Comparison of ENCODE assay signal across 1 cellular context in the genomic region with DNA sequence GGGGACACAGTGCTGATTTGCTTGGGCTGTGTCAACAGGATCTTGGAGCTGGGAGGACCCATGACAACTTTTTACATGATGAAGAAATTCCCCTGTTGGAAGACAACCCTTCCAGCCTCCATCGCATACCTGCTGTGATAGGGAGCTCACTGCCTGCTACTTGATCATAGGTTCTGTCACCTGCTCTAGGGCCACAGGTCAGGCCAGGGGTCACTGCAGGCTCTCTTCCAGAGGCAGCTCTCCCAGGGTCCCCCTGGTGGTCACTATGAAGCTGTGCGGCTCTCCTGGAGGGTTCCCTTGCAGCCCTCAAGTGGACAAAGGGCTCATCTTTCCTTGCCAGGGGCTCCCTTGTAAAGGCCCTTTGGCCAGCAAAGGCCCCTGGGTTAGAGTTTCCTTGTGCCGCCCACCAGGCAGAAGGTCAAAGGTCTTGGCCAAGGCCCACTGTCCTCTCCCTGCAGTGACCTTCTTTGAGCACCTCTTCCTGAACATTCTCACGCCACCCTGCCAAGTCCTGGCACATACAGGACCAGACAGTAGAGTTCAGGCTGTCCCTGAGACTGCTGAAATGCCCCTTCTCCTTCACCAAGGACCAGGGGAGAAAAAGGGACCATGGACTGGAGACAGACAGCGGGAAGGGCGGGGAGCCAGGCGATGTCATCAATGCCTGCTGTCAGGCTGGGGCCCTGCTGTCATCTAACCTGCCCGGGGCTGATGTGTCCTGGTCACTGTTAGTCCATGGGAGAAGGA.
TF ChIP-seq lines count a peak whose summit lies in the region.

No MANE protein-coding gene starts in this region.

TF ChIP-seq in HepG2, 621 proteins besides CTCF, POLR2A, EP300 and RAD21 (continued from another document and continues in another):
- TF ChIP-seq NR2F6 (IDR thresholded peaks at IDR 0.05) (peak; percentile 99), NR2F6 (CRISPR knock-in tag; IDR thresholded peaks at IDR 0.05) (peak; percentile 98), YY1 (IDR thresholded peaks at IDR 0.05; ENCODE audit: insufficient read depth, insufficient replicate concordance, low read depth, low read length) (peak; percentile 47), ZNF562 (CRISPR knock-in tag; IDR thresholded peaks at IDR 0.05; ENCODE audit: borderline replicate concordance) (no peak), EZH2 (conservative IDR thresholded peaks at IDR 0.05; ENCODE audit: low read depth, low read length) (no peak), BCL6 (CRISPR knock-in tag; IDR thresholded peaks at IDR 0.05) (no peak), SMAD3 (CRISPR knock-in tag; IDR thresholded peaks at IDR 0.05) (peak; percentile 72; the same call in 1 of the 2 replicates), SMC3 (IDR thresholded peaks at IDR 0.05; ENCODE audit: low read length) (peak; percentile 94), ZBTB21 (CRISPR knock-in tag; IDR thresholded peaks at IDR 0.05) (no peak), EED (CRISPR knock-in tag; IDR thresholded peaks at IDR 0.05) (no peak), ZNF10 (CRISPR knock-in tag; IDR thresholded peaks at IDR 0.05; ENCODE audit: borderline replicate concordance, low read depth) (no peak), ZNF260 (CRISPR knock-in tag; IDR thresholded peaks at IDR 0.05; ENCODE audit: borderline replicate concordance, low read depth) (no peak), ZKSCAN8 (CRISPR knock-in tag; IDR thresholded peaks at IDR 0.05; ENCODE audit: borderline replicate concordance) (no peak), HNF4A (CRISPR knock-in tag; IDR thresholded peaks at IDR 0.05) (peak; percentile 43; the same call in 1 of the 2 replicates), XRCC5 (optimal IDR thresholded peaks at IDR 0.05; ENCODE audit: low read length) (peak; percentile 92), FOSL2 (CRISPR knock-in tag; IDR thresholded peaks at IDR 0.05) (0 out of 2 replicates have a peak, but pooled peaks have one; percentile 28), CBX5 (CRISPR knock-in tag; IDR thresholded peaks at IDR 0.05; ENCODE audit: borderline replicate concordance) (peak; percentile 36; the same call in 1 of the 2 replicates), ZNF232 (CRISPR knock-in tag; IDR thresholded peaks at IDR 0.05; ENCODE audit: borderline replicate concordance) (no peak), HNRNPL (IDR thresholded peaks at IDR 0.05; ENCODE audit: low read depth, low read length) (no peak), ZNF263 (CRISPR knock-in tag; IDR thresholded peaks at IDR 0.05) (0 out of 2 replicates have a peak, but pooled peaks have one; percentile 14), NFKB2 (CRISPR knock-in tag; IDR thresholded peaks at IDR 0.05; ENCODE audit: borderline replicate concordance) (peak; percentile 55; the same call in 1 of the 2 replicates), ZNF713 (CRISPR knock-in tag; IDR thresholded peaks at IDR 0.05) (no peak), NCOR1 (IDR thresholded peaks at IDR 0.05; ENCODE audit: borderline replicate concordance, low read length) (no peak), ZNF501 (CRISPR knock-in tag; IDR thresholded peaks at IDR 0.05) (peak; percentile 40; the same call in 1 of the 2 replicates), NR2F1 (CRISPR knock-in tag; IDR thresholded peaks at IDR 0.05) (peak; percentile 95), RXRA (CRISPR knock-in tag; IDR thresholded peaks at IDR 0.05) (peak; percentile 43; the same call in 1 of the 2 replicates), ZNF350 (CRISPR knock-in tag; IDR thresholded peaks at IDR 0.05; ENCODE audit: borderline replicate concordance, low read depth) (0 out of 2 replicates have a peak, but pooled peaks have one; percentile 2), TOPORS (CRISPR knock-in tag; IDR thresholded peaks at IDR 0.05) (no peak), ZNF614 (CRISPR knock-in tag; IDR thresholded peaks at IDR 0.05; ENCODE audit: borderline replicate concordance) (no peak), BORCS8-MEF2B (CRISPR knock-in tag; IDR thresholded peaks at IDR 0.05) (peak; percentile 56; the same call in 1 of the 2 replicates), MXI1 (IDR thresholded peaks at IDR 0.05; ENCODE audit: borderline replicate concordance, low read depth, low read length) (no peak), RFX5 (IDR thresholded peaks at IDR 0.05; ENCODE audit: low read depth, low read length) (no peak), GATA4 (IDR thresholded peaks at IDR 0.05; ENCODE audit: borderline replicate concordance, low read depth) (no peak), SIX1 (CRISPR knock-in tag; IDR thresholded peaks at IDR 0.05; ENCODE audit: borderline replicate concordance) (0 out of 2 replicates have a peak, but pooled peaks have one; percentile 22), NR2C2 (CRISPR knock-in tag; IDR thresholded peaks at IDR 0.05; ENCODE audit: borderline replicate concordance) (peak; percentile 81)
- TF ChIP-seq, protein P1, sequence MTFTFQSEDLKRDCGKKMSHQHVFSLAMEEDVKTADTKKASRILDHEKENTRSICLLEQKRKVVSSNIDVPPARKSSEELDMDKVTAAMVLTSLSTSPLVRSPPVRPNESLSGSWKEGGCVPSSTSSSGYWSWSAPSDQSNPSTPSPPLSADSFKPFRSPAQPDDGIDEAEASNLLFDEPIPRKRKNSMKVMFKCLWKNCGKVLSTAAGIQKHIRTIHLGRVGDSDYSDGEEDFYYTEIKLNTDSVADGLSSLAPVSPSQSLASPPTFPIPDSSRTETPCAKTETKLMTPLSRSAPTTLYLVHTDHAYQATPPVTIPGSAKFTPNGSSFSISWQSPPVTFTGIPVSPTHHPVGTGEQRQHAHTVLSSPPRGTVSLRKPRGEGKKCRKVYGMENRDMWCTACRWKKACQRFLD (CRISPR knock-in tag; IDR thresholded peaks at IDR 0.05; ENCODE audit: borderline replicate concordance) = no peak
- TF ChIP-seq, protein P2, sequence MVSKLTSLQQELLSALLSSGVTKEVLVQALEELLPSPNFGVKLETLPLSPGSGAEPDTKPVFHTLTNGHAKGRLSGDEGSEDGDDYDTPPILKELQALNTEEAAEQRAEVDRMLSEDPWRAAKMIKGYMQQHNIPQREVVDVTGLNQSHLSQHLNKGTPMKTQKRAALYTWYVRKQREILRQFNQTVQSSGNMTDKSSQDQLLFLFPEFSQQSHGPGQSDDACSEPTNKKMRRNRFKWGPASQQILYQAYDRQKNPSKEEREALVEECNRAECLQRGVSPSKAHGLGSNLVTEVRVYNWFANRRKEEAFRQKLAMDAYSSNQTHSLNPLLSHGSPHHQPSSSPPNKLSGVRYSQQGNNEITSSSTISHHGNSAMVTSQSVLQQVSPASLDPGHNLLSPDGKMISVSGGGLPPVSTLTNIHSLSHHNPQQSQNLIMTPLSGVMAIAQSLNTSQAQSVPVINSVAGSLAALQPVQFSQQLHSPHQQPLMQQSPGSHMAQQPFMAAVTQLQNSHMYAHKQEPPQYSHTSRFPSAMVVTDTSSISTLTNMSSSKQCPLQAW (CRISPR knock-in tag; IDR thresholded peaks at IDR 0.05) = 0 out of 2 replicates have a peak, but pooled peaks have one; percentile 42
- TF ChIP-seq, protein P3, sequence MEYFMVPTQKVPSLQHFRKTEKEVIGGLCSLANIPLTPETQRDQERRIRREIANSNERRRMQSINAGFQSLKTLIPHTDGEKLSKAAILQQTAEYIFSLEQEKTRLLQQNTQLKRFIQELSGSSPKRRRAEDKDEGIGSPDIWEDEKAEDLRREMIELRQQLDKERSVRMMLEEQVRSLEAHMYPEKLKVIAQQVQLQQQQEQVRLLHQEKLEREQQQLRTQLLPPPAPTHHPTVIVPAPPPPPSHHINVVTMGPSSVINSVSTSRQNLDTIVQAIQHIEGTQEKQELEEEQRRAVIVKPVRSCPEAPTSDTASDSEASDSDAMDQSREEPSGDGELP (IDR thresholded peaks at IDR 0.05; ENCODE audit: borderline replicate concordance, low read depth) = peak; percentile 57; the same call in 1 of the 2 replicates
- TF ChIP-seq, protein P4, sequence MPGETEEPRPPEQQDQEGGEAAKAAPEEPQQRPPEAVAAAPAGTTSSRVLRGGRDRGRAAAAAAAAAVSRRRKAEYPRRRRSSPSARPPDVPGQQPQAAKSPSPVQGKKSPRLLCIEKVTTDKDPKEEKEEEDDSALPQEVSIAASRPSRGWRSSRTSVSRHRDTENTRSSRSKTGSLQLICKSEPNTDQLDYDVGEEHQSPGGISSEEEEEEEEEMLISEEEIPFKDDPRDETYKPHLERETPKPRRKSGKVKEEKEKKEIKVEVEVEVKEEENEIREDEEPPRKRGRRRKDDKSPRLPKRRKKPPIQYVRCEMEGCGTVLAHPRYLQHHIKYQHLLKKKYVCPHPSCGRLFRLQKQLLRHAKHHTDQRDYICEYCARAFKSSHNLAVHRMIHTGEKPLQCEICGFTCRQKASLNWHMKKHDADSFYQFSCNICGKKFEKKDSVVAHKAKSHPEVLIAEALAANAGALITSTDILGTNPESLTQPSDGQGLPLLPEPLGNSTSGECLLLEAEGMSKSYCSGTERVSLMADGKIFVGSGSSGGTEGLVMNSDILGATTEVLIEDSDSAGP (CRISPR knock-in tag; IDR thresholded peaks at IDR 0.05; ENCODE audit: borderline replicate concordance) = no peak
- TF ChIP-seq, protein P5, sequence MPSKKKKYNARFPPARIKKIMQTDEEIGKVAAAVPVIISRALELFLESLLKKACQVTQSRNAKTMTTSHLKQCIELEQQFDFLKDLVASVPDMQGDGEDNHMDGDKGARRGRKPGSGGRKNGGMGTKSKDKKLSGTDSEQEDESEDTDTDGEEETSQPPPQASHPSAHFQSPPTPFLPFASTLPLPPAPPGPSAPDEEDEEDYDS (CRISPR knock-in tag; IDR thresholded peaks at IDR 0.05) = no peak
- TF ChIP-seq, protein P6, sequence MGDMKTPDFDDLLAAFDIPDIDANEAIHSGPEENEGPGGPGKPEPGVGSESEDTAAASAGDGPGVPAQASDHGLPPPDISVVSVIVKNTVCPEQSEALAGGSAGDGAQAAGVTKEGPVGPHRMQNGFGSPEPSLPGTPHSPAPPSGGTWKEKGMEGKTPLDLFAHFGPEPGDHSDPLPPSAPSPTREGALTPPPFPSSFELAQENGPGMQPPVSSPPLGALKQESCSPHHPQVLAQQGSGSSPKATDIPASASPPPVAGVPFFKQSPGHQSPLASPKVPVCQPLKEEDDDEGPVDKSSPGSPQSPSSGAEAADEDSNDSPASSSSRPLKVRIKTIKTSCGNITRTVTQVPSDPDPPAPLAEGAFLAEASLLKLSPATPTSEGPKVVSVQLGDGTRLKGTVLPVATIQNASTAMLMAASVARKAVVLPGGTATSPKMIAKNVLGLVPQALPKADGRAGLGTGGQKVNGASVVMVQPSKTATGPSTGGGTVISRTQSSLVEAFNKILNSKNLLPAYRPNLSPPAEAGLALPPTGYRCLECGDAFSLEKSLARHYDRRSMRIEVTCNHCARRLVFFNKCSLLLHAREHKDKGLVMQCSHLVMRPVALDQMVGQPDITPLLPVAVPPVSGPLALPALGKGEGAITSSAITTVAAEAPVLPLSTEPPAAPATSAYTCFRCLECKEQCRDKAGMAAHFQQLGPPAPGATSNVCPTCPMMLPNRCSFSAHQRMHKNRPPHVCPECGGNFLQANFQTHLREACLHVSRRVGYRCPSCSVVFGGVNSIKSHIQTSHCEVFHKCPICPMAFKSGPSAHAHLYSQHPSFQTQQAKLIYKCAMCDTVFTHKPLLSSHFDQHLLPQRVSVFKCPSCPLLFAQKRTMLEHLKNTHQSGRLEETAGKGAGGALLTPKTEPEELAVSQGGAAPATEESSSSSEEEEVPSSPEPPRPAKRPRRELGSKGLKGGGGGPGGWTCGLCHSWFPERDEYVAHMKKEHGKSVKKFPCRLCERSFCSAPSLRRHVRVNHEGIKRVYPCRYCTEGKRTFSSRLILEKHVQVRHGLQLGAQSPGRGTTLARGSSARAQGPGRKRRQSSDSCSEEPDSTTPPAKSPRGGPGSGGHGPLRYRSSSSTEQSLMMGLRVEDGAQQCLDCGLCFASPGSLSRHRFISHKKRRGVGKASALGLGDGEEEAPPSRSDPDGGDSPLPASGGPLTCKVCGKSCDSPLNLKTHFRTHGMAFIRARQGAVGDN (CRISPR knock-in tag; IDR thresholded peaks at IDR 0.05) = peak; percentile 30; the same call in 1 of the 2 replicates
- TF ChIP-seq, protein P7, sequence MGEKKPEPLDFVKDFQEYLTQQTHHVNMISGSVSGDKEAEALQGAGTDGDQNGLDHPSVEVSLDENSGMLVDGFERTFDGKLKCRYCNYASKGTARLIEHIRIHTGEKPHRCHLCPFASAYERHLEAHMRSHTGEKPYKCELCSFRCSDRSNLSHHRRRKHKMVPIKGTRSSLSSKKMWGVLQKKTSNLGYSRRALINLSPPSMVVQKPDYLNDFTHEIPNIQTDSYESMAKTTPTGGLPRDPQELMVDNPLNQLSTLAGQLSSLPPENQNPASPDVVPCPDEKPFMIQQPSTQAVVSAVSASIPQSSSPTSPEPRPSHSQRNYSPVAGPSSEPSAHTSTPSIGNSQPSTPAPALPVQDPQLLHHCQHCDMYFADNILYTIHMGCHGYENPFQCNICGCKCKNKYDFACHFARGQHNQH (CRISPR knock-in tag; IDR thresholded peaks at IDR 0.05) = peak; percentile 48; the same call in 1 of the 2 replicates
- TF ChIP-seq, protein P8, sequence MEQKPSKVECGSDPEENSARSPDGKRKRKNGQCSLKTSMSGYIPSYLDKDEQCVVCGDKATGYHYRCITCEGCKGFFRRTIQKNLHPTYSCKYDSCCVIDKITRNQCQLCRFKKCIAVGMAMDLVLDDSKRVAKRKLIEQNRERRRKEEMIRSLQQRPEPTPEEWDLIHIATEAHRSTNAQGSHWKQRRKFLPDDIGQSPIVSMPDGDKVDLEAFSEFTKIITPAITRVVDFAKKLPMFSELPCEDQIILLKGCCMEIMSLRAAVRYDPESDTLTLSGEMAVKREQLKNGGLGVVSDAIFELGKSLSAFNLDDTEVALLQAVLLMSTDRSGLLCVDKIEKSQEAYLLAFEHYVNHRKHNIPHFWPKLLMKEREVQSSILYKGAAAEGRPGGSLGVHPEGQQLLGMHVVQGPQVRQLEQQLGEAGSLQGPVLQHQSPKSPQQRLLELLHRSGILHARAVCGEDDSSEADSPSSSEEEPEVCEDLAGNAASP (CRISPR knock-in tag; IDR thresholded peaks at IDR 0.05; ENCODE audit: borderline replicate concordance) = peak; percentile 66; the same call in 1 of the 2 replicates
- TF ChIP-seq, protein P9, sequence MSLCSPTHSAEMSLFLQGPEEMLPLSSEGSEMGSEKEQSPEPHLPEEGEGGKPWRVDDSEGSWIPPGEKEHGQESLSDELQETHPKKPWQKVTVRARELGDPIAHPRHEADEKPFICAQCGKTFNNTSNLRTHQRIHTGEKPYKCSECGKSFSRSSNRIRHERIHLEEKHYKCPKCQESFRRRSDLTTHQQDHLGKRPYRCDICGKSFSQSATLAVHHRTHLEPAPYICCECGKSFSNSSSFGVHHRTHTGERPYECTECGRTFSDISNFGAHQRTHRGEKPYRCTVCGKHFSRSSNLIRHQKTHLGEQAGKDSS (CRISPR knock-in tag; IDR thresholded peaks at IDR 0.05; ENCODE audit: borderline replicate concordance, low read depth) = peak; percentile 32; the same call in 1 of the 2 replicates
- TF ChIP-seq, protein P10, sequence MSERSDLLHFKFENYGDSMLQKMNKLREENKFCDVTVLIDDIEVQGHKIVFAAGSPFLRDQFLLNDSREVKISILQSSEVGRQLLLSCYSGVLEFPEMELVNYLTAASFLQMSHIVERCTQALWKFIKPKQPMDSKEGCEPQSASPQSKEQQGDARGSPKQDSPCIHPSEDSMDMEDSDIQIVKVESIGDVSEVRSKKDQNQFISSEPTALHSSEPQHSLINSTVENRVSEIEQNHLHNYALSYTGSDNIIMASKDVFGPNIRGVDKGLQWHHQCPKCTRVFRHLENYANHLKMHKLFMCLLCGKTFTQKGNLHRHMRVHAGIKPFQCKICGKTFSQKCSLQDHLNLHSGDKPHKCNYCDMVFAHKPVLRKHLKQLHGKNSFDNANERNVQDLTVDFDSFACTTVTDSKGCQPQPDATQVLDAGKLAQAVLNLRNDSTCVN (CRISPR knock-in tag; IDR thresholded peaks at IDR 0.05; ENCODE audit: borderline replicate concordance) = 0 out of 2 replicates have a peak, but pooled peaks have one; percentile 21
